Comparison of ENCODE assay signal across 12 cellular contexts in genomic region chr5:38466444-38467189, GRCh38.
A peak's percentile ranks its signal among the peaks of the same experiment; 100 is the strongest.
DNase-seq lines count a peak whose midpoint lies in the region; ATAC-seq, FAIRE-seq and TF ChIP-seq lines count a peak whose summit lies in the region.
"Had no signal": no experiment of that assay in that cellular context is flagged by ENCODE, and none has a peak within 500 bp of the region (broad histone marks: within the 10 kb centered on the region; RNA-seq: fewer than 3 reads in every experiment).

No MANE protein-coding gene starts in this region.

- H3K36me3 Mint-ChIP-seq in astrocyte (ENCODE audit: low read depth, unreplicated experiment), result peaks cover 3% of the 10 kb centered on the region

- H3K27me3 Mint-ChIP-seq in astrocyte (ENCODE audit: low read depth, unreplicated experiment), result peaks cover 6% of the 10 kb centered on the region

- peaks cover 54% of the 10 kb centered on the region for H3K4me1 ChIP-seq in astrocyte (ENCODE audit: insufficient read depth, low read length)

- no peaks in the 10 kb centered on the region for H3K36me3 ChIP-seq in astrocyte (ENCODE audit: insufficient read depth, low read length)

- peaks cover 3% of the 10 kb centered on the region for H3K9me3 Mint-ChIP-seq in astrocyte (ENCODE audit: unreplicated experiment)

- H3K4me3 Mint-ChIP-seq in astrocyte (ENCODE audit: unreplicated experiment), result no peak overlapping the region
- H3K4me3 Mint-ChIP-seq: B cell had no signal

- H4K20me1 ChIP-seq in astrocyte (ENCODE audit: insufficient read depth, low read length), result no peaks in the 10 kb centered on the region

- peak; percentile 25 for DNase-seq in AG08395 (ENCODE audit: low spot score)
- DNase-seq in astrocyte (ENCODE audit: low read depth), result no peak
- DNase-seq in Right ventricle myocardium superior, result peak; percentile 91
- DNase-seq in pons (ENCODE audit: low spot score), result peak; percentile 62
- no peak for DNase-seq in NCI-H1048 (lab: John Stamatoyannopoulos, UW)
- DNase-seq in NCI-H1417 (lab: John Stamatoyannopoulos, UW), result no peak
- DNase-seq in stimulated activated naive CD4-positive, alpha-beta T cell treated with Interleukin-2 at 50 U/mL for 16 hours (lab: John Stamatoyannopoulos, UW), result no peak
- DNase-seq in iPS-NIHi11 (ENCODE audit: low spot score), result no peak
- DNase-seq: NK-92 treated with Interleukin-12 subunit alpha and Interleukin-12 subunit beta, amount 100 ng/mL, for 24 hours had no signal

- H3K27me3 ChIP-seq in astrocyte (ENCODE audit: insufficient read depth, low read length), result no peaks in the 10 kb centered on the region

- no peak overlapping the region for H3K27ac ChIP-seq in astrocyte (ENCODE audit: low read depth, low read length)

- H3K79me2 ChIP-seq in astrocyte (ENCODE audit: insufficient read depth, low read length), result no peaks in the 10 kb centered on the region

- peak overlapping the region; percentile 71 for H2AFZ ChIP-seq in astrocyte (ENCODE audit: low read depth, low read length)

- H3K4me3 ChIP-seq in astrocyte (ENCODE audit: insufficient read depth, low read depth, low read length), result no peak overlapping the region
- H3K4me3 ChIP-seq: GM12878 had no signal

- TF ChIP-seq CTCF in astrocyte (IDR thresholded peaks at IDR 0.05; ENCODE audit: insufficient read depth, low read depth, low read length), result no peak

- no peaks in the 10 kb centered on the region for H3K9me3 ChIP-seq in astrocyte (ENCODE audit: insufficient read depth, low read depth, low read length)

- peak; percentile 76 for ATAC-seq in Right ventricle myocardium superior (ENCODE audit: poor library complexity)
- ATAC-seq: GM12878 had no signal

- peaks cover 28% of the 10 kb centered on the region for H3K4me1 Mint-ChIP-seq in astrocyte (ENCODE audit: low read depth, unreplicated experiment)
- H3K4me1 Mint-ChIP-seq: B cell had no signal

- FAIRE-seq in astrocyte (lab: Jason Lieb, UNC), result no peak
- FAIRE-seq: bronchial epithelial cell, GM12878 had no signal

- H3K9ac ChIP-seq in astrocyte (ENCODE audit: low read length), result peak overlapping the region; percentile 68

- peak overlapping the region; percentile 47 for H3K27ac Mint-ChIP-seq in astrocyte (ENCODE audit: unreplicated experiment)
- H3K27ac Mint-ChIP-seq: B cell had no signal

- intact Hi-C loops in Right ventricle myocardium superior (cut with DNase I), result no loop called here

- H3K4me2 ChIP-seq in astrocyte (ENCODE audit: low read length), result peak overlapping the region; percentile 78

Comparison
In these comparisons a context has a peak if more than half of its experiments do, and no peak if none do; other contexts are left out.
1. DNase-seq: peak in AG08395 (single experiment), Right ventricle myocardium superior (single experiment) and pons (single experiment); none in astrocyte (single experiment), NCI-H1048 (single experiment), NCI-H1417 (0 of 3), stimulated activated naive CD4-positive, alpha-beta T cell treated with Interleukin-2 at 50 U/mL for 16 hours (single experiment) and iPS-NIHi11 (single experiment).